11 cellular contexts compared by ENCODE assay signal in genomic region chr1:222043444-222044292, GRCh38.
DNase-seq lines count a peak whose midpoint lies in the region; TF ChIP-seq lines count a peak whose summit lies in the region.
"Had no signal": no experiment of that assay in that cellular context is flagged by ENCODE, and none has a peak within 500 bp of the region (broad histone marks: within the 10 kb centered on the region; RNA-seq: fewer than 3 reads in every experiment).

No MANE protein-coding gene starts in this region.

- in situ Hi-C loops in transverse colon (cut with MboI; ENCODE audit: low pct_ligation_motif_present in 1 of 4, low pct_unique_long_range_greater_than_20kb in 1 of 4, low sequenced_read_pairs in 3 of 4): no loop called here

- no peak overlapping the region for H3K4me3 Mint-ChIP-seq in mesothelial cell of epicardium

- peaks cover 0 to 10% (median 9%) of the 10 kb centered on the region in 4 donors for H3K4me1 ChIP-seq in transverse colon

- TF ChIP-seq CTCF in mesothelial cell of epicardium (IDR thresholded peaks at IDR 0.05; ENCODE audit: unreplicated experiment): no peak
- TF ChIP-seq CTCF in transverse colon (IDR thresholded peaks at IDR 0.05): no peak

- no peaks in the 10 kb centered on the region for H3K36me3 Mint-ChIP-seq in mesothelial cell of epicardium

- peak; percentile 93 for DNase-seq in M059J (ENCODE audit: low read depth)
- peak; percentile 32 for DNase-seq in epidermal melanocyte (ENCODE audit: insufficient read length, low spot score)
- peak in 1 of 2 experiments; percentile 42 for DNase-seq in mesothelial cell of epicardium (ENCODE audit: low spot score in 2 of 2, unreplicated experiment in 2 of 2)
- DNase-seq in transverse colon: no peak
- no peak for DNase-seq in NCI-H524 treated with DMSO at 0.1 percent for 48 hours (lab: John Stamatoyannopoulos, UW)
- DNase-seq in KG1 (lab: John Stamatoyannopoulos, UW): no peak
- DNase-seq in activated CD4-positive, alpha-beta T cell treated with anti-CD3 and anti-CD28 coated beads for 1 hour: no peak
- DNase-seq: activated effector memory CD4-positive, alpha-beta T cell treated with anti-CD3 and anti-CD28 coated beads, Interleukin-2, amount 50 U/mL, for 16 hours; erythroblast; NCI-H69 had no signal

- H3K9me3 Mint-ChIP-seq in mesothelial cell of epicardium: no peaks in the 10 kb centered on the region

- H3K27ac Mint-ChIP-seq in mesothelial cell of epicardium: peak overlapping the region; percentile 88

- peak overlapping the region; percentile 44 to 78 (median 64) for H3K27ac ChIP-seq in transverse colon
- H3K27ac ChIP-seq: neutrophil had no signal

- no peak for TF ChIP-seq POLR2A in transverse colon (IDR thresholded peaks at IDR 0.05)

- H3K27me3 ChIP-seq in transverse colon: no peaks in the 10 kb centered on the region
- H3K27me3 ChIP-seq: neutrophil had no signal

- H3K36me3 ChIP-seq in transverse colon: no peaks in the 10 kb centered on the region
- H3K36me3 ChIP-seq: neutrophil had no signal

- intact Hi-C loops in transverse colon (cut with DNase I; ENCODE audit: low total_unique reads): no loop called here

- H3K4me1 Mint-ChIP-seq in mesothelial cell of epicardium: peaks cover 34% of the 10 kb centered on the region

- WGBS in transverse colon (ENCODE audit: low coverage in 1 of 2), 2 donors: 46 to 72% methylated on average over 3 to 9 of the region's 9 CpGs

- no peaks in the 10 kb centered on the region for H3K27me3 Mint-ChIP-seq in mesothelial cell of epicardium (ENCODE audit: low read depth)

- no peak overlapping the region for H3K4me3 ChIP-seq in transverse colon

- H3K9me3 ChIP-seq in transverse colon: no peaks in the 10 kb centered on the region
- H3K9me3 ChIP-seq: neutrophil had no signal

- peak; percentile 22 for TF ChIP-seq EP300 in transverse colon (IDR thresholded peaks at IDR 0.05; ENCODE audit: low read depth)

Comparison
In these comparisons a context has a peak if more than half of its experiments do, and no peak if none do; other contexts are left out.
1. DNase-seq: peak in M059J (single experiment) and epidermal melanocyte (single experiment); none in transverse colon (single experiment), NCI-H524 treated with DMSO at 0.1 percent for 48 hours (single experiment), KG1 (single experiment) and activated CD4-positive, alpha-beta T cell treated with anti-CD3 and anti-CD28 coated beads for 1 hour (single experiment).